ENCODE assay signal across 22 cellular contexts in genomic region chr11:14565845-14566244, GRCh38.
"Had no signal": no experiment of that assay in that cellular context is flagged by ENCODE, and none has a peak within 500 bp of the region (broad histone marks: within the 10 kb centered on the region; RNA-seq: fewer than 3 reads in every experiment).

No MANE protein-coding gene starts in this region.

- ATAC-seq: stimulated activated naive CD8-positive, alpha-beta T cell treated with anti-CD3 and anti-CD28 coated beads, Interleukin-15, amount 100 ng/mL, for 72 hours had no signal

- H2AFZ ChIP-seq: neural progenitor cell had no signal

- DNase-seq: activated CD4-positive, alpha-beta memory T cell treated with anti-CD3 and anti-CD28 coated beads, Interleukin-2, amount 10 ng/mL, durations not matched to agents 7 days and 5 days; activated CD4-positive, alpha-beta T cell treated with anti-CD3 and anti-CD28 coated beads for 4 hours; activated naive CD4-positive, alpha-beta T cell treated with Interleukin-2 at 50 U/mL for 16 hours; activated T-cell treated with anti-CD3 and anti-CD28 coated beads, Interleukin-2, amount 50 U/mL, for 24 hours; anterior cingulate cortex; caudate nucleus; head of caudate nucleus; kidney glomerular epithelial cell; left ventricle myocardium inferior; mammary epithelial cell; stimulated activated CD4-positive, alpha-beta T cell treated with anti-CD3 and anti-CD28 coated beads, Interleukin-2, amount 100 ng/mL, for 24 hours; stimulated activated naive CD8-positive, alpha-beta T cell treated with anti-CD3 and anti-CD28 coated beads, Interleukin-15, amount 100 ng/mL, for 72 hours; transverse colon; uterus had no signal

- FAIRE-seq: colon, frontal cortex had no signal

- H3K4me1 ChIP-seq: left ventricle myocardium inferior, prostate gland, right atrium auricular region, suprapubic skin, transverse colon, uterus had no signal

- H3K4me1 Mint-ChIP-seq: brain had no signal

- H3K27ac Mint-ChIP-seq: activated T-cell treated with anti-CD3 and anti-CD28 coated beads, Interleukin-2, amount 50 U/mL, for 24 hours; activated T-helper 2 cell treated with anti-CD3 and anti-CD28 coated beads, Interferon-gamma antibody, Interleukin-2, Interleukin-4, amounts not matched to agents 10 μg/mL and 5 μg/mL and 100 μg/mL, durations not matched to agents 14 hours and 24 hours and 36 hours; brain; neural progenitor cell had no signal

- H3K27me3 Mint-ChIP-seq: activated CD4-positive, alpha-beta memory T cell treated with anti-CD3 and anti-CD28 coated beads, Interleukin-2, amount 10 ng/mL, durations not matched to agents 7 days and 5 days; activated T-cell treated with anti-CD3 and anti-CD28 coated beads, Interleukin-2, amount 50 U/mL, for 24 hours; brain; stimulated activated naive CD8-positive, alpha-beta T cell treated with anti-CD3 and anti-CD28 coated beads, Interleukin-15, amount 100 ng/mL, for 72 hours had no signal

- H3K4me2 ChIP-seq: neural progenitor cell had no signal

- H3K9me3 ChIP-seq: left ventricle myocardium inferior, prostate gland, right atrium auricular region, suprapubic skin, transverse colon, uterus had no signal

- H3K27ac ChIP-seq: left ventricle myocardium inferior, neural progenitor cell, right atrium auricular region, suprapubic skin, transverse colon, uterus had no signal

- H3K36me3 ChIP-seq: left ventricle myocardium inferior, neural progenitor cell, prostate gland, right atrium auricular region, suprapubic skin, transverse colon, uterus had no signal

- H3K9ac ChIP-seq: neural progenitor cell had no signal

- H3K27me3 ChIP-seq: neural progenitor cell, right atrium auricular region, suprapubic skin, transverse colon, uterus had no signal

- H3K4me3 ChIP-seq: left ventricle myocardium inferior, neural progenitor cell, prostate gland, right atrium auricular region, suprapubic skin, transverse colon, uterus had no signal

- H3K4me3 Mint-ChIP-seq: activated CD4-positive, alpha-beta memory T cell treated with anti-CD3 and anti-CD28 coated beads, Interleukin-2, amount 10 ng/mL, durations not matched to agents 7 days and 5 days; activated T-cell treated with anti-CD3 and anti-CD28 coated beads, Interleukin-2, amount 50 U/mL, for 24 hours; brain; neural progenitor cell; stimulated activated naive CD8-positive, alpha-beta T cell treated with anti-CD3 and anti-CD28 coated beads, Interleukin-15, amount 100 ng/mL, for 72 hours had no signal
